In the genomic region with DNA sequence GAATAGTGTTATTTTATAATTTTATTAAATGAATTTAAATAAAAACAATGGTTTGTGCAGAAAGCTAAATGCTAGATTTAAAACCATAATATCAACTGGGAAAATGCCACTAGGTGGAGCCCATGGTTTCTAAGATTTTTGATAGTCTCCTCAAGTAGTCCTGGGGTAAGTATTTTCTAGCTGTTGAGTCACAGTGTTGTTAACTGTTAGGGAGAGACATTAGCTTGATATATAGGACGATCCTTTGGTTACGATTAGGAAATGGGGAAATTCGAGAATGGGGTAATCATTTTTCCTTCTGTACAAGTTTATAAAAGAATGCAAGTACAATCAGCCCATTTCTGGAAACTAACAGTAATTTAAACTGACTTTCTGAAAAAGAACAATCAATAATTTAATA, we compare ENCODE assay signal across 8 cellular contexts.
DNase-seq lines count a peak whose midpoint lies in the region; ATAC-seq and TF ChIP-seq lines count a peak whose summit lies in the region.

No MANE protein-coding gene starts in this region.

- DNase-seq in NCI-H2196 (lab: John Stamatoyannopoulos, UW; ENCODE audit: unreplicated experiment) = peak; percentile 21
- DNase-seq in NCI-H2196 treated with DMSO at 0.1 percent for 48 hours (lab: John Stamatoyannopoulos, UW; ENCODE audit: unreplicated experiment) = no peak
- DNase-seq in KBM-7 = peak; percentile 45
- peak; percentile 30 for DNase-seq in SKM-1 (lab: John Stamatoyannopoulos, UW; ENCODE audit: unreplicated experiment)
- peak; percentile 81 to 90 for DNase-seq in foreskin fibroblast
- DNase-seq in progenitor cell of endocrine pancreas (ENCODE audit: low spot score, unreplicated experiment) = no peak
- DNase-seq in activated CD4-positive, alpha-beta T cell treated with anti-CD3 and anti-CD28 coated beads, Interleukin-2, amount 50 U/mL, for 48 hours = no peak

- no peaks in the 10 kb centered on the region for H3K27me3 Mint-ChIP-seq in progenitor cell of endocrine pancreas

- H3K4me1 Mint-ChIP-seq in progenitor cell of endocrine pancreas (ENCODE audit: low read depth) = peaks cover 11% of the 10 kb centered on the region

- in situ Hi-C loops in KBM-7 (cut with MboI; ENCODE audit: low pct_unique_long_range_greater_than_20kb, low sequenced_read_pairs) = no loop called here

- no peak overlapping the region for H3K4me3 ChIP-seq in foreskin fibroblast (ENCODE audit: low read depth in 1 of 2, low read length in 2 of 2)

- H3K27ac Mint-ChIP-seq in progenitor cell of endocrine pancreas = no peak overlapping the region

- ATAC-seq in GM21423 (IDR thresholded peaks at IDR 0.05; ENCODE audit: unreplicated experiment) = no peak

- no peak overlapping the region for H3K4me3 Mint-ChIP-seq in progenitor cell of endocrine pancreas (ENCODE audit: low read depth)

- TF ChIP-seq CTCF in foreskin fibroblast (IDR thresholded peaks at IDR 0.05; ENCODE audit: low read depth, low read length) = peak; percentile 43
- TF ChIP-seq CTCF in progenitor cell of endocrine pancreas (IDR thresholded peaks at IDR 0.05; ENCODE audit: unreplicated experiment) = peak; percentile 75

- no peaks in the 10 kb centered on the region for H3K36me3 Mint-ChIP-seq in progenitor cell of endocrine pancreas (ENCODE audit: insufficient read depth)

- H3K9me3 Mint-ChIP-seq in progenitor cell of endocrine pancreas (ENCODE audit: low read depth) = no peaks in the 10 kb centered on the region

Comparison
In these comparisons a context has a peak if more than half of its experiments do, and no peak if none do; other contexts are left out.
1. DNase-seq: peak in NCI-H2196 (single experiment), KBM-7 (single experiment), SKM-1 (single experiment) and foreskin fibroblast (2 of 2); none in NCI-H2196 treated with DMSO at 0.1 percent for 48 hours (single experiment), progenitor cell of endocrine pancreas (single experiment) and activated CD4-positive, alpha-beta T cell treated with anti-CD3 and anti-CD28 coated beads, Interleukin-2, amount 50 U/mL, for 48 hours (0 of 2).